In the genomic region with DNA sequence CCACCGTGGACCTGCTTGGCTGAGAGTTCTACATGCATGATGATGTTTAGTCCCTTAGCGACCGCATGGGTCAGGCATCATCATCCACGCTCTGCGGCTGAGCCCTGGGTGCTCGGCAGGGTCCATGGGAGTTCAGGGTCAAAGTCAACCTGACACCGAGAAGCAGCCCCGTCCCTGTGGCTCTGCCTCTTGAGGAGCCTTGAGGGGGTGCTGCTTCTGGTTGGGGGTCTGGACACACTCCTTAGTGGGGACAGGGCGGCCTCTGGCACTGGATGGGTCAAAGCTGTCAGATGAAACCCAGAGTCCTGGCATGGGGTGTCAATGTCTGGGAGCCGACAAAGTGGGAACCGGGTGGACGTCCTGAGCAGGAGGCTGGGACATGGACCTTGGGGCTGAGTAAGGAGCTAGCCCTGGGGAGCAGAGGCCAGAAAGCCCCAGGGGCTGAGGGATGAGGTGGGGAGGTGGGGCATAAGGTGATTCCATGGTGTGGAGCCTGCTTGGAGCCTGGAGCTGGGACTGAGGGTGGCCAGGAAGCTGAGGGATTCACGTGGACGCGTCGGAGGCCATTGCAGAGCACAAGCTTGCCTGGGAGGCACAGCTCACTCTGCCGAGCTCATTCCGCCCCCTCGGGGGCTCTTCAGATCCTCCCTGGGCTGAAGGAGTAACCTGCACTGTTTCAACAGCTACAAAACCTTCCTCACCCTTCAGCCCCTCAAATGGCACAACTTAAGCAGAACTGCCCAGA, we compare ENCODE assay signal across 25 cellular contexts. TPM values are rescaled to one million over a fixed set of nuclear protein-coding genes. Genes with fewer than 3 reads are reported as not detected.
"Had no signal": no experiment of that assay in that cellular context is flagged by ENCODE, and none has a peak within 500 bp of the region (broad histone marks: within the 10 kb centered on the region; RNA-seq: fewer than 3 reads in every experiment).

No MANE protein-coding gene starts in this region.

- ATAC-seq: activated T-helper 17 cell treated with anti-CD3 and anti-CD28 coated beads, Interleukin-2, amount 50 U/mL, for 72 hours; body of pancreas had no signal

- H3K4me3 Mint-ChIP-seq: activated naive CD8-positive, alpha-beta T cell; activated T-cell treated with anti-CD3 and anti-CD28 coated beads, Interleukin-2, amount 50 U/mL, for 24 hours; activated T-helper 17 cell treated with anti-CD3 and anti-CD28 coated beads, Interleukin-2, amount 50 U/mL, for 72 hours; stimulated activated naive B cell treated with anti-CD40 and anti-IgM and Interleukin-4, amounts not matched to agents 10 μg/mL and 1 μg/mL and 100 μg/mL, for 72 hours had no signal

- DNase-seq: activated CD4-positive, alpha-beta T cell treated with anti-CD3 and anti-CD28 coated beads for 1 hour; activated CD4-positive, alpha-beta T cell treated with anti-CD3 and anti-CD28 coated beads, Interleukin-2, amount 50 U/mL, for 1 hour; activated CD8-positive, alpha-beta memory T cell treated with anti-CD3 and anti-CD28 coated beads for 24 hours; activated CD8-positive, alpha-beta memory T cell treated with anti-CD3 and anti-CD28 coated beads, Interleukin-2, amount 50 U/mL, for 4 hours; activated T-cell treated with anti-CD3 and anti-CD28 coated beads, Interleukin-2, amount 50 U/mL, for 24 hours; effector CD4-positive, alpha-beta T cell; erythroblast; lower lobe of right lung; naive B cell; occipital lobe; stimulated activated CD4-positive, alpha-beta T cell treated with anti-CD3 and anti-CD28 coated beads, Interleukin-2, amount 100 ng/mL, for 48 hours; stimulated activated CD8-positive, alpha-beta memory T cell treated with anti-CD3 and anti-CD28 coated beads, Interleukin-4, amount 100 ng/mL, for 48 hours; stimulated activated naive B cell treated with anti-CD40 and anti-IgM and Interleukin-4, amounts not matched to agents 10 μg/mL and 1 μg/mL and 100 μg/mL, for 72 hours; testis; uterus had no signal

- H3K4me1 ChIP-seq: body of pancreas, foreskin keratinocyte, right lobe of liver, testis, uterus had no signal

- H3K27ac ChIP-seq: body of pancreas, foreskin keratinocyte, lower lobe of right lung, right lobe of liver, testis, uterus had no signal

- H3K9me3 Mint-ChIP-seq: activated T-cell treated with anti-CD3 and anti-CD28 coated beads, Interleukin-2, amount 50 U/mL, for 24 hours; activated T-helper 17 cell treated with anti-CD3 and anti-CD28 coated beads, Interleukin-2, amount 50 U/mL, for 72 hours; naive B cell; stimulated activated naive B cell treated with anti-CD40 and anti-IgM and Interleukin-4, amounts not matched to agents 10 μg/mL and 1 μg/mL and 100 μg/mL, for 72 hours had no signal

- H3K36me3 Mint-ChIP-seq: activated naive CD8-positive, alpha-beta T cell; naive B cell; stimulated activated naive B cell treated with anti-CD40 and anti-IgM and Interleukin-4, amounts not matched to agents 10 μg/mL and 1 μg/mL and 100 μg/mL, for 72 hours had no signal

- H3K9me3 ChIP-seq: body of pancreas, lower lobe of right lung, right lobe of liver, testis, uterus had no signal

- H3K36me3 ChIP-seq: lower lobe of right lung, right lobe of liver, uterus had no signal

- H3K27ac Mint-ChIP-seq: activated naive CD8-positive, alpha-beta T cell; activated T-cell treated with anti-CD3 and anti-CD28 coated beads, Interleukin-2, amount 50 U/mL, for 24 hours; activated T-helper 17 cell treated with anti-CD3 and anti-CD28 coated beads, Interleukin-2, amount 50 U/mL, for 72 hours; naive B cell; stimulated activated naive B cell treated with anti-CD40 and anti-IgM and Interleukin-4, amounts not matched to agents 10 μg/mL and 1 μg/mL and 100 μg/mL, for 72 hours had no signal

- H3K4me3 ChIP-seq: body of pancreas, lower lobe of right lung, right lobe of liver, skin epidermis, testis, uterus had no signal

- H3K27me3 ChIP-seq: body of pancreas, right lobe of liver, testis, uterus had no signal

RNA-seq across cellular contexts. Expression of a gene that starts 53.9 kb away (rescaled TPM):
- total RNA-seq: body of pancreas, cardiac septum, chondrocyte, foreskin keratinocyte, kidney epithelial cell, mucosa of gallbladder, occipital lobe, uterus had no signal
- polyA plus RNA-seq: foreskin keratinocyte had no signal
